Comparison of ENCODE assay signal across 2 cellular contexts in genomic region chr1:203536981-203537455, GRCh38.
A peak's percentile ranks its signal among the peaks of the same experiment; 100 is the strongest.
TF ChIP-seq lines count a peak whose summit lies in the region.

No MANE protein-coding gene starts in this region.

TF ChIP-seq in K562, 482 proteins besides CTCF, POLR2A, EP300 and RAD21 (continued from another document):
- TF ChIP-seq CSDE1 (IDR thresholded peaks at IDR 0.05) = no peak
- TF ChIP-seq ZNF184 (CRISPR knock-in tag; IDR thresholded peaks at IDR 0.05) = no peak
- peak in 1 of 2 experiments; percentile 35; a peak in 1 of 4 replicates for TF ChIP-seq TRIM24 (IDR thresholded peaks at IDR 0.05)
- TF ChIP-seq CEBPG (CRISPR knock-in tag; IDR thresholded peaks at IDR 0.05) = no peak
- TF ChIP-seq CEBPG (tag; conservative IDR thresholded peaks at IDR 0.05 in 1 of 2, IDR thresholded peaks at IDR 0.05 in 1 of 2) = peak; percentile 95 to 99

TF ChIP-seq in HepG2, 621 proteins besides CTCF, POLR2A, EP300 and RAD21 (continued from another document):
- TF ChIP-seq MAFK (conservative IDR thresholded peaks at IDR 0.05 in 1 of 2, IDR thresholded peaks at IDR 0.05 in 1 of 2; ENCODE audit: low read length in 2 of 2) = 0 out of 4 replicates have a peak, but pooled peaks of 1 of the 2 experiments have one; percentile 1
- peak; percentile 50; the same call in 1 of the 2 replicates for TF ChIP-seq PPARG (CRISPR knock-in tag; conservative IDR thresholded peaks at IDR 0.05)
- peak; percentile 33; the same call in 1 of the 2 replicates for TF ChIP-seq ARID5B (CRISPR knock-in tag; IDR thresholded peaks at IDR 0.05)
- no peak for TF ChIP-seq RBM39 (IDR thresholded peaks at IDR 0.05; ENCODE audit: low read depth, low read length, poor library complexity, severe bottlenecking)
- no peak for TF ChIP-seq ETS1 (CRISPR knock-in tag; IDR thresholded peaks at IDR 0.05)
- TF ChIP-seq ATF4 (CRISPR knock-in tag; IDR thresholded peaks at IDR 0.05) = peak in 1 of 2 experiments; percentile 90; a peak in 2 of 4 replicates
- TF ChIP-seq FOXA3 (CRISPR knock-in tag; IDR thresholded peaks at IDR 0.05) = peak; percentile 40; the same call in 1 of the 2 replicates
- no peak for TF ChIP-seq TRIM22 (IDR thresholded peaks at IDR 0.05)
- no peak for TF ChIP-seq CREB1 (IDR thresholded peaks at IDR 0.05)
- TF ChIP-seq CREB1 (CRISPR knock-in tag; IDR thresholded peaks at IDR 0.05) = 0 out of 2 replicates have a peak, but pooled peaks have one; percentile 1
- TF ChIP-seq CEBPB (IDR thresholded peaks at IDR 0.05; ENCODE audit: borderline replicate concordance, low read depth, low read length) = peak; percentile 96
- no peak for TF ChIP-seq ZNF761 (CRISPR knock-in tag; conservative IDR thresholded peaks at IDR 0.05)
- TF ChIP-seq ZBTB46 (CRISPR knock-in tag; IDR thresholded peaks at IDR 0.05; ENCODE audit: borderline replicate concordance) = no peak
- no peak for TF ChIP-seq MEF2D (CRISPR knock-in tag; IDR thresholded peaks at IDR 0.05)
- TF ChIP-seq ZNF644 (CRISPR knock-in tag; IDR thresholded peaks at IDR 0.05; ENCODE audit: low read depth) = peak; percentile 76
- no peak for TF ChIP-seq CHCHD3 (CRISPR knock-in tag; IDR thresholded peaks at IDR 0.05)
- no peak for TF ChIP-seq ZNF138 (CRISPR knock-in tag; IDR thresholded peaks at IDR 0.05; ENCODE audit: low read depth)
- peak; percentile 93 for TF ChIP-seq CEBPG (CRISPR knock-in tag; IDR thresholded peaks at IDR 0.05)
- peak; percentile 72 for TF ChIP-seq GATAD2A (CRISPR knock-in tag; IDR thresholded peaks at IDR 0.05)
TF ChIP-seq in HepG2: peak in this region for 12.
